Comparison of ENCODE assay signal across 21 cellular contexts in genomic region chr10:114327537-114328277, GRCh38.
DNase-seq lines count a peak whose midpoint lies in the region; ATAC-seq and TF ChIP-seq lines count a peak whose summit lies in the region.
"Had no signal": no experiment of that assay in that cellular context is flagged by ENCODE, and none has a peak within 500 bp of the region (broad histone marks: within the 10 kb centered on the region; RNA-seq: fewer than 3 reads in every experiment).

No MANE protein-coding gene starts in this region.

- 75 to 82% (median 77%) methylated on average over 9 to 11 of the region's 11 CpGs for WGBS in heart left ventricle, 4 donors
- WGBS in mesenchymal stem cell: 81% methylated on average over 11 of the region's 11 CpGs

- peak overlapping the region; percentile 35 for H3K27ac ChIP-seq in RWPE1
- peak overlapping the region in 3 of 12 donors; percentile 25 to 53 (median 32) for H3K27ac ChIP-seq in heart left ventricle
- no peak overlapping the region for H3K27ac ChIP-seq in mesenchymal stem cell (ENCODE audit: low read length, poor library complexity, severe bottlenecking)
- peak overlapping the region; percentile 11 for H3K27ac ChIP-seq in parathyroid adenoma
- H3K27ac ChIP-seq in brain microvascular endothelial cell: no peak overlapping the region
- no peak overlapping the region for H3K27ac ChIP-seq in dorsolateral prefrontal cortex
- H3K27ac ChIP-seq: SK-N-MC had no signal

- peaks cover 0 to 5% (median 0%) of the 10 kb centered on the region in 9 donors for H3K36me3 ChIP-seq in heart left ventricle
- peaks cover 0 to 5% of the 10 kb centered on the region in 2 experiments for H3K36me3 ChIP-seq in mesenchymal stem cell (ENCODE audit: control insufficient read depth in 1 of 2, insufficient read depth in 2 of 2, low read depth in 1 of 2, low read length in 2 of 2)
- no peaks in the 10 kb centered on the region for H3K36me3 ChIP-seq in parathyroid adenoma (ENCODE audit: control insufficient read depth, insufficient read depth, low read length)
- H3K36me3 ChIP-seq in brain microvascular endothelial cell (replicated peaks): no peaks in the 10 kb centered on the region
- H3K36me3 ChIP-seq: HAP-1 had no signal

- H3K14ac ChIP-seq in mesenchymal stem cell (ENCODE audit: low read length in 2 of 2): peak overlapping the region in 1 of 2 experiments; percentile 3

- no peak overlapping the region for H2BK120ac ChIP-seq in mesenchymal stem cell (ENCODE audit: low read depth, low read length)

- POLR2A ChIA-PET in RWPE1 (lab: Yijun Ruan, JAX; ENCODE audit: low non-redundant PET): no interaction called here

- H2BK5ac ChIP-seq in mesenchymal stem cell (ENCODE audit: low read depth, low read length, poor library complexity, severe bottlenecking): no peak overlapping the region

- H3K4me2 ChIP-seq in mesenchymal stem cell (ENCODE audit: low read length, poor library complexity, severe bottlenecking) (no peak overlapping the region), parathyroid adenoma (ENCODE audit: low read length) (no peak overlapping the region)
- H3K4me2 ChIP-seq: GM23338 had no signal

- H3K4me3 ChIP-seq in heart left ventricle (no peak overlapping the region), mesenchymal stem cell (ENCODE audit: insufficient read depth in 1 of 2, low read depth in 1 of 2, low read length in 2 of 2) (no peak overlapping the region), parathyroid adenoma (ENCODE audit: low read depth, low read length) (no peak overlapping the region), brain microvascular endothelial cell (ENCODE audit: low read depth, low read length) (no peak overlapping the region), dorsolateral prefrontal cortex (no peak overlapping the region)
- H3K4me3 ChIP-seq: GM23338, HAP-1, SK-N-MC had no signal

- DNase-seq in RWPE1 (ENCODE audit: low spot score): no peak
- DNase-seq in heart left ventricle: peak in 3 of 5 donors; percentile 48 to 71 (median 52)
- DNase-seq in mesenchymal stem cell: no peak
- DNase-seq in midbrain (lab: John Stamatoyannopoulos, UW): no peak
- no peak for DNase-seq in brain microvascular endothelial cell
- DNase-seq in HCEC 1CT: no peak
- no peak for DNase-seq in dorsolateral prefrontal cortex
- DNase-seq: CD4-positive, CD25-positive, alpha-beta regulatory T cell; DMS 273 treated with DMSO at 0.1 percent for 48 hours; DMS79 treated with DMSO at 0.1 percent for 48 hours; KG1; NCI-H1092 treated with DMSO at 0.1 percent for 48 hours; NCI-H2029 treated with DMSO at 0.1 percent for 48 hours; NCI-H226; NCI-H510A treated with DMSO at 0.1 percent for 48 hours; NCI-H748 treated with DMSO at 0.1 percent for 48 hours; SHP77 treated with DMSO at 0.1 percent for 48 hours had no signal

- peaks cover 34% of the 10 kb centered on the region for H3K79me2 ChIP-seq in parathyroid adenoma

- no peak overlapping the region for H3K9ac ChIP-seq in mesenchymal stem cell (ENCODE audit: low read length)
- no peak overlapping the region for H3K9ac ChIP-seq in parathyroid adenoma

- H3K9me3 ChIP-seq in heart left ventricle (no peaks in the 10 kb centered on the region), mesenchymal stem cell (ENCODE audit: control insufficient read depth, low read length) (no peaks in the 10 kb centered on the region), parathyroid adenoma (ENCODE audit: control insufficient read depth, low read length) (no peaks in the 10 kb centered on the region)
- H3K9me3 ChIP-seq: HAP-1 had no signal

- H2AFZ ChIP-seq in mesenchymal stem cell (ENCODE audit: low read depth, low read length) (no peak overlapping the region), parathyroid adenoma (no peak overlapping the region)
- H2AFZ ChIP-seq: GM23338 had no signal

- ATAC-seq in heart left ventricle: peak; percentile 38 to 64 (median 46)
- ATAC-seq: GM23338 had no signal

- peak overlapping the region in 1 of 2 experiments; percentile 31 for H3K18ac ChIP-seq in mesenchymal stem cell (ENCODE audit: low read depth in 1 of 2, low read length in 2 of 2)

- peak overlapping the region; percentile 6 for H4K91ac ChIP-seq in mesenchymal stem cell (ENCODE audit: low read length)

- H3K4me1 ChIP-seq in heart left ventricle (peaks cover 0 to 37% (median 23%) of the 10 kb centered on the region in 12 donors), mesenchymal stem cell (ENCODE audit: control insufficient read depth, insufficient read depth, low read depth, low read length) (peaks cover 6% of the 10 kb centered on the region), parathyroid adenoma (peaks cover 66% of the 10 kb centered on the region)
- H3K4me1 ChIP-seq: HAP-1 had no signal

- intact Hi-C loops in heart left ventricle (cut with DNase I): no loop called here
- intact Hi-C loops in dorsolateral prefrontal cortex (cut with DNase I): no loop called here

- TF ChIP-seq CTCF in RWPE1 (conservative IDR thresholded peaks at IDR 0.05; ENCODE audit: low read depth) (no peak), heart left ventricle (IDR thresholded peaks at IDR 0.05) (no peak), parathyroid adenoma (IDR thresholded peaks at IDR 0.05) (no peak), brain microvascular endothelial cell (IDR thresholded peaks at IDR 0.05; ENCODE audit: low read depth, low read length, missing control alignments) (no peak), dorsolateral prefrontal cortex (IDR thresholded peaks at IDR 0.05 in 54 of 56, conservative IDR thresholded peaks at IDR 0.05 in 2 of 56; ENCODE audit: low read depth in 1 of 56, partially characterized antibody in 56 of 56) (no peak)

- H3K23ac ChIP-seq in mesenchymal stem cell (ENCODE audit: low read length in 2 of 2): no peak overlapping the region

- no peak overlapping the region for H2BK15ac ChIP-seq in mesenchymal stem cell (ENCODE audit: low read depth, poor library complexity, severe bottlenecking)

- in situ Hi-C loops in brain microvascular endothelial cell (cut with HindIII; ENCODE audit: low pct_ligation_motif_present, low sequenced_read_pairs): no loop called here

- no peak for TF ChIP-seq POLR2A in heart left ventricle (IDR thresholded peaks at IDR 0.05)

- H4K8ac ChIP-seq in mesenchymal stem cell (ENCODE audit: low read length): peak overlapping the region; percentile 21

- H2AK5ac ChIP-seq in mesenchymal stem cell (ENCODE audit: low read length, severe bottlenecking): no peak overlapping the region

- H3K4ac ChIP-seq in mesenchymal stem cell (ENCODE audit: low read depth in 1 of 2, low read length in 2 of 2): peak overlapping the region in 1 of 2 experiments; percentile 43

- no peaks in the 10 kb centered on the region for H3K27me3 ChIP-seq in heart left ventricle
- peaks cover 0 to 32% of the 10 kb centered on the region in 2 experiments for H3K27me3 ChIP-seq in mesenchymal stem cell (ENCODE audit: control insufficient read depth in 1 of 2, insufficient read depth in 1 of 2, low read length in 2 of 2)
- no peaks in the 10 kb centered on the region for H3K27me3 ChIP-seq in parathyroid adenoma (ENCODE audit: control insufficient read depth, insufficient read depth, low read length)
- H3K27me3 ChIP-seq in brain microvascular endothelial cell (replicated peaks): peaks cover 2% of the 10 kb centered on the region
- peaks cover 0 to 23% (median 0%) of the 10 kb centered on the region in 45 donors for H3K27me3 ChIP-seq in dorsolateral prefrontal cortex

- peak overlapping the region in 1 of 2 experiments; percentile 66 for H2BK12ac ChIP-seq in mesenchymal stem cell (ENCODE audit: low read length in 2 of 2)

- CTCF ChIA-PET in RWPE1 (lab: Yijun Ruan, JAX): interaction anchor here (0.5 to 1.2 kb wide), 4 partner anchors 17 to 246 kb away, joined by 3 to 5 read pairs (median 4); no protein-coding TSS in a partner anchor

- H3K79me1 ChIP-seq in mesenchymal stem cell (replicated peaks; ENCODE audit: low read length, poor library complexity, severe bottlenecking): no peaks in the 10 kb centered on the region

Comparison
In these comparisons a context has a peak if more than half of its experiments do, and no peak if none do; other contexts are left out.
1. DNase-seq: peak in heart left ventricle (3 of 5); none in RWPE1 (single experiment), mesenchymal stem cell (single experiment), midbrain (single experiment), brain microvascular endothelial cell (single experiment), HCEC 1CT (single experiment) and dorsolateral prefrontal cortex (0 of 10).
2. H3K27ac ChIP-seq: peak in RWPE1 (single experiment) and parathyroid adenoma (single experiment); none in mesenchymal stem cell (single experiment), brain microvascular endothelial cell (single experiment) and dorsolateral prefrontal cortex (0 of 59).